Comparison of ENCODE assay signal across 18 cellular contexts in genomic region chr3:12780776-12781175, GRCh38. TPM values are rescaled to one million over a fixed set of nuclear protein-coding genes. Genes with fewer than 3 reads are reported as not detected.
"Had no signal": no experiment of that assay in that cellular context is flagged by ENCODE, and none has a peak within 500 bp of the region (broad histone marks: within the 10 kb centered on the region; RNA-seq: fewer than 3 reads in every experiment).

No MANE protein-coding gene starts in this region.

- ATAC-seq: activated naive CD8-positive, alpha-beta T cell treated with anti-CD3 and anti-CD28 coated beads, Interleukin-2, amount 50 U/mL, for 24 hours; pancreas; stimulated activated memory B cell treated with anti-CD40 and anti-IgM and Interleukin-4, amounts not matched to agents 10 μg/mL and 1 μg/mL and 100 μg/mL, for 72 hours had no signal

- H3K4me3 Mint-ChIP-seq: activated naive CD4-positive, alpha-beta T cell treated with anti-CD3 and anti-CD28 coated beads for 36 hours; activated naive CD8-positive, alpha-beta T cell treated with anti-CD3 and anti-CD28 coated beads, Interleukin-2, amount 50 U/mL, for 24 hours; neural crest cell; stimulated activated memory B cell treated with anti-CD40 and anti-IgM and Interleukin-4, amounts not matched to agents 10 μg/mL and 1 μg/mL and 100 μg/mL, for 72 hours had no signal

- H3K9me3 ChIP-seq: esophagus muscularis mucosa, pancreas had no signal

- H3K4me3 ChIP-seq: coronary artery, esophagus muscularis mucosa, pancreas had no signal

- H3K36me3 ChIP-seq: esophagus muscularis mucosa, pancreas had no signal

- H3K27ac Mint-ChIP-seq: activated naive CD4-positive, alpha-beta T cell treated with anti-CD3 and anti-CD28 coated beads for 36 hours; activated naive CD8-positive, alpha-beta T cell treated with anti-CD3 and anti-CD28 coated beads, Interleukin-2, amount 50 U/mL, for 24 hours; activated T-helper 2 cell treated with anti-CD3 and anti-CD28 coated beads, Interferon-gamma antibody, Interleukin-2, Interleukin-4, amounts not matched to agents 10 μg/mL and 5 μg/mL and 100 μg/mL, durations not matched to agents 14 hours and 24 hours and 36 hours; stimulated activated memory B cell treated with anti-CD40 and anti-IgM and Interleukin-4, amounts not matched to agents 10 μg/mL and 1 μg/mL and 100 μg/mL, for 72 hours had no signal

- DNase-seq: activated CD4-positive, alpha-beta T cell treated with anti-CD3 and anti-CD28 coated beads for 1 hour; activated CD4-positive, alpha-beta T cell treated with anti-CD3 and anti-CD28 coated beads, Interleukin-2, amount 50 U/mL, for 48 hours; activated naive CD4-positive, alpha-beta T cell treated with anti-CD3 and anti-CD28 coated beads for 36 hours; activated naive CD8-positive, alpha-beta T cell treated with anti-CD3 and anti-CD28 coated beads, Interleukin-2, amount 50 U/mL, for 24 hours; central memory CD4-positive, alpha-beta T cell; hippocampal formation; pancreas; stimulated activated CD4-positive, alpha-beta T cell treated with anti-CD3 and anti-CD28 coated beads, Interleukin-2, amount 100 ng/mL, for 48 hours had no signal

- H3K27ac ChIP-seq: coronary artery, esophagus muscularis mucosa, pancreas, VCaP had no signal

- H3K4me1 Mint-ChIP-seq: activated naive CD8-positive, alpha-beta T cell treated with anti-CD3 and anti-CD28 coated beads, Interleukin-2, amount 50 U/mL, for 24 hours; neural crest cell had no signal

- H3K27me3 ChIP-seq: esophagus muscularis mucosa, pancreas had no signal

- H3K36me3 Mint-ChIP-seq: stimulated activated memory B cell treated with anti-CD40 and anti-IgM and Interleukin-4, amounts not matched to agents 10 μg/mL and 1 μg/mL and 100 μg/mL, for 72 hours had no signal

- FAIRE-seq: pancreas, urothelium cell line had no signal

- H3K9me3 Mint-ChIP-seq: activated naive CD4-positive, alpha-beta T cell treated with anti-CD3 and anti-CD28 coated beads for 36 hours; activated naive CD8-positive, alpha-beta T cell treated with anti-CD3 and anti-CD28 coated beads, Interleukin-2, amount 50 U/mL, for 24 hours; activated T-helper 2 cell treated with anti-CD3 and anti-CD28 coated beads, Interferon-gamma antibody, Interleukin-2, Interleukin-4, amounts not matched to agents 10 μg/mL and 5 μg/mL and 100 μg/mL, durations not matched to agents 14 hours and 24 hours and 36 hours; neural crest cell; stimulated activated memory B cell treated with anti-CD40 and anti-IgM and Interleukin-4, amounts not matched to agents 10 μg/mL and 1 μg/mL and 100 μg/mL, for 72 hours had no signal

RNA-seq across cellular contexts. Expression of gene TMEM40, which starts 21.7 kb away (rescaled TPM):
- total RNA-seq: activated naive CD4-positive, alpha-beta T cell treated with anti-CD3 and anti-CD28 coated beads for 36 hours; activated T-helper 2 cell treated with anti-CD3 and anti-CD28 coated beads, Interferon-gamma antibody, Interleukin-2, Interleukin-4, amounts not matched to agents 10 μg/mL and 5 μg/mL and 100 μg/mL, durations not matched to agents 14 hours and 24 hours and 36 hours; esophagus muscularis mucosa; glomerular endothelial cell; mesenteric fat pad; neural crest cell; pancreas; T-helper 1 cell treated with Interleukin-12 subunit alpha and Interleukin-12 subunit beta and Interleukin-4 antibody, amounts not matched to agents 30 ng/mL and 1 ng/mL, for 36 hours had no signal
